Comparison of ENCODE assay signal across 26 cellular contexts in the genomic region with DNA sequence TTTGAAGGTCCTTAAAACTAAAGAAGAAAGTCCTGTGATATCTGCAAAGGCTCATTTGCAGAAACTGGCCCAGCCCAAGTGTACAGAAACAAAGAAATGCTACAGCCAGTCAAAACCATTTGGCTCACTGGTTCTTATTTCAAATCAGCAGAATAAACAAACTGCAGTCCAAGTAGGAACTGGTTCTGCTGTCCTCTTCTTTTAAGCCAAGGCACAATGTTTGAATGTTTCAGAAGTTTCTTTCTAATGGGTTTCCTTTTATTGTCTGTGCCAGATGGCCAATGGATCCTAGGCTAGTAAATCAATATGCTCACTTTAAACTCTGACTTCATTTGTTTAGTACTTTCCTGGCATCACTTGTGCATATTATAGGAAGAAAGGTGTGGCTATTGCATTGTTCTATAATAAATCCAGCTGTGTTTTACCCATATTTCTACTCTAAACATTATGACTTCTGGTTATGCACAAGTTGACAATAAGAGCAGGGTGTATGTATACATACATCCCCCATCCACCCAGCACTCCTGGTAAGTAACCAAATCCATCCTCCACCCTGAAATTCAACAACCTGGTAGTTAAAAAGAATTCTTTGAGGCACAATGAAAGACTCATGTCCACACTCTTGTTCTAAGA.
A peak's percentile ranks its signal among the peaks of the same experiment; 100 is the strongest.
DNase-seq lines count a peak whose midpoint lies in the region; ATAC-seq, FAIRE-seq and TF ChIP-seq lines count a peak whose summit lies in the region.
"Had no signal": no experiment of that assay in that cellular context is flagged by ENCODE, and none has a peak within 500 bp of the region (broad histone marks: within the 10 kb centered on the region; RNA-seq: fewer than 3 reads in every experiment).

No MANE protein-coding gene starts in this region.

- TF ChIP-seq RAD21 in A549 (conservative IDR thresholded peaks at IDR 0.05 in 1 of 2, IDR thresholded peaks at IDR 0.05 in 1 of 2) = no peak

- no peak for ATAC-seq in A549
- ATAC-seq in GM18498 (IDR thresholded peaks at IDR 0.05; ENCODE audit: unreplicated experiment) = no peak

- intact Hi-C loops in endothelial cell of umbilical vein (cut with micrococcal nuclease) = no loop called here

- H3K4me2 ChIP-seq in A549 (no peak overlapping the region), endothelial cell of umbilical vein (ENCODE audit: insufficient read depth, low read length) (no peak overlapping the region)
- H3K4me2 ChIP-seq: BLaER1 treated with 17β-estradiol and CSF1 and Interleukin-3, amounts not matched to agents 10 nM and 100 nM; PC-9 had no signal

- H3K4me3 ChIP-seq in A549 = no peak overlapping the region
- H3K4me3 ChIP-seq in endothelial cell of umbilical vein (replicated peaks in 1 of 3; ENCODE audit: insufficient read depth in 1 of 3, low read depth in 1 of 3, low read length in 3 of 3) = no peak overlapping the region
- H3K4me3 ChIP-seq in rectal smooth muscle tissue (ENCODE audit: low read length) = no peak overlapping the region
- H3K4me3 ChIP-seq: BLaER1 treated with 17β-estradiol and CSF1 and Interleukin-3, amounts not matched to agents 10 nM and 100 nM; GM23248; MG63; PC-9; SK-N-MC had no signal

- no peak overlapping the region for H3K9ac ChIP-seq in endothelial cell of umbilical vein (replicated peaks; ENCODE audit: extremely low read depth, insufficient read depth, low read length)
- no peak overlapping the region for H3K9ac ChIP-seq in rectal smooth muscle tissue (ENCODE audit: low read length)
- H3K9ac ChIP-seq: BLaER1 treated with 17β-estradiol and CSF1 and Interleukin-3, amounts not matched to agents 10 nM and 100 nM; GM23248 had no signal

- TF ChIP-seq POLR2A in A549 (IDR thresholded peaks at IDR 0.05; ENCODE audit: low read length) (no peak), endothelial cell of umbilical vein (IDR thresholded peaks at IDR 0.05; ENCODE audit: low read depth, low read length) (no peak)

- H3K4me1 ChIP-seq in A549 (no peaks in the 10 kb centered on the region; the same call in 2 of the 3 replicates), endothelial cell of umbilical vein (ENCODE audit: control insufficient read depth, extremely low read depth, insufficient read depth, low read length) (no peaks in the 10 kb centered on the region), rectal smooth muscle tissue (ENCODE audit: control insufficient read depth, insufficient read depth, low read length) (peaks cover 10% of the 10 kb centered on the region)
- H3K4me1 ChIP-seq: BLaER1 treated with 17β-estradiol and CSF1 and Interleukin-3, amounts not matched to agents 10 nM and 100 nM; Caco-2 had no signal

- H3K9me1 ChIP-seq in endothelial cell of umbilical vein (replicated peaks; ENCODE audit: control insufficient read depth, extremely low read depth, insufficient read depth, low read length) = no peaks in the 10 kb centered on the region

- H2AFZ ChIP-seq in endothelial cell of umbilical vein (ENCODE audit: low read depth, low read length) = no peak overlapping the region
- H2AFZ ChIP-seq: GM23248, PC-9 had no signal

- H4K20me1 ChIP-seq in endothelial cell of umbilical vein (replicated peaks; ENCODE audit: control insufficient read depth, extremely low read depth, insufficient read depth, low read length) = no peaks in the 10 kb centered on the region
- H4K20me1 ChIP-seq: BLaER1 treated with 17β-estradiol and CSF1 and Interleukin-3, amounts not matched to agents 10 nM and 100 nM had no signal

- FAIRE-seq in A549 (lab: Jason Lieb, UNC) (peak; percentile 43), endothelial cell of umbilical vein (lab: Jason Lieb, UNC) (no peak)
- FAIRE-seq: GM12891 had no signal

- H3K9me3 ChIP-seq in A549 (peaks cover 5% of the 10 kb centered on the region), endothelial cell of umbilical vein (replicated peaks; ENCODE audit: control insufficient read depth, insufficient read depth, low read length) (no peaks in the 10 kb centered on the region)
- H3K9me3 ChIP-seq: Caco-2, MG63 had no signal

- CTCF ChIA-PET in A549 (lab: Yijun Ruan, JAX) (interaction anchor here (0.6 to 1.5 kb wide), 3 partner anchors 18 to 209 kb away, joined by 3 read pairs; no protein-coding TSS in a partner anchor), endothelial cell of umbilical vein (lab: Charles Lee) (no interaction called here)

- TF ChIP-seq EP300 in A549 (IDR thresholded peaks at IDR 0.05) = no peak

- no TSS peak for BruUV-seq in endothelial cell of umbilical vein (replicated peaks; lab: Mats Ljungman, UMichigan)

- no peaks in the 10 kb centered on the region for H3K79me2 ChIP-seq in endothelial cell of umbilical vein (ENCODE audit: control insufficient read depth, insufficient read depth, low read length)

- H3K27me3 ChIP-seq in endothelial cell of umbilical vein (ENCODE audit: control insufficient read depth in 2 of 2, insufficient read depth in 2 of 2, low read length in 2 of 2) (no peaks in the 10 kb centered on the region), rectal smooth muscle tissue (ENCODE audit: control insufficient read depth, insufficient read depth, low read length) (no peaks in the 10 kb centered on the region)
- H3K27me3 ChIP-seq: BLaER1 treated with 17β-estradiol and CSF1 and Interleukin-3, amounts not matched to agents 10 nM and 100 nM; MG63 had no signal

- POLR2A ChIA-PET in A549 (lab: Yijun Ruan, JAX) (no interaction called here), endothelial cell of umbilical vein (lab: Charles Lee) (interaction anchor here (0.6 kb wide), 1 partner anchor 83 kb away, joined by 7 read pairs; no protein-coding TSS in a partner anchor)

- no peak for TF ChIP-seq CTCF in A549 (IDR thresholded peaks at IDR 0.05)
- no peak for TF ChIP-seq CTCF in endothelial cell of umbilical vein (IDR thresholded peaks at IDR 0.05; ENCODE audit: extremely low read depth in 1 of 2, insufficient read depth in 1 of 2, low read depth in 1 of 2, low read length in 2 of 2)

- H3K36me3 ChIP-seq in endothelial cell of umbilical vein (ENCODE audit: control insufficient read depth in 2 of 2, extremely low read depth in 1 of 2, insufficient read depth in 2 of 2, low read length in 2 of 2) = no peaks in the 10 kb centered on the region
- no peaks in the 10 kb centered on the region for H3K36me3 ChIP-seq in rectal smooth muscle tissue (ENCODE audit: control insufficient read depth, insufficient read depth, low read length)
- H3K36me3 ChIP-seq: BLaER1 treated with 17β-estradiol and CSF1 and Interleukin-3, amounts not matched to agents 10 nM and 100 nM; MG63 had no signal

- H3K27ac ChIP-seq in A549 (no peak overlapping the region), endothelial cell of umbilical vein (ENCODE audit: insufficient read depth, low read depth, low read length) (no peak overlapping the region), rectal smooth muscle tissue (ENCODE audit: low read depth, low read length) (peak overlapping the region; percentile 17)
- H3K27ac ChIP-seq: 22Rv1; BLaER1 treated with 17β-estradiol and CSF1 and Interleukin-3, amounts not matched to agents 10 nM and 100 nM; GM23248; PC-9; SK-N-MC had no signal

- DNase-seq in DMS 273 (lab: John Stamatoyannopoulos, UW; ENCODE audit: unreplicated experiment) (peak; percentile 29), DMS 273 treated with DMSO at 0.1 percent for 48 hours (lab: John Stamatoyannopoulos, UW) (no peak), A549 (ENCODE audit: low read depth in 1 of 2, low spot score in 1 of 2) (no peak), endothelial cell of umbilical vein (ENCODE audit: low read depth, low spot score) (peak; percentile 16), NCI-H128 (lab: John Stamatoyannopoulos, UW; ENCODE audit: unreplicated experiment) (no peak)
- DNase-seq in activated CD4-positive, alpha-beta T cell treated with anti-CD3 and anti-CD28 coated beads, Interleukin-2, amount 50 U/mL, for 4 hours = no peak
- DNase-seq: Caco-2; CD4-positive, alpha-beta memory T cell; DMS153; GM23248; H9; Kasumi-1; MG63; NCI-H1417 treated with DMSO at 0.1 percent for 48 hours; NCI-H187; NCI-H345; NCI-H526; PC-9; RPMI8226; SHP77 treated with DMSO at 0.1 percent for 48 hours had no signal

- dilution Hi-C loops in endothelial cell of umbilical vein (cut with MboI; ENCODE audit: extremely low pct_ligation_motif_present, low sequenced_read_pairs) = no loop called here

TF ChIP-seq in A549, 52 proteins besides CTCF, POLR2A, EP300 and RAD21 (continues in another document):
- TF ChIP-seq, protein P1, sequence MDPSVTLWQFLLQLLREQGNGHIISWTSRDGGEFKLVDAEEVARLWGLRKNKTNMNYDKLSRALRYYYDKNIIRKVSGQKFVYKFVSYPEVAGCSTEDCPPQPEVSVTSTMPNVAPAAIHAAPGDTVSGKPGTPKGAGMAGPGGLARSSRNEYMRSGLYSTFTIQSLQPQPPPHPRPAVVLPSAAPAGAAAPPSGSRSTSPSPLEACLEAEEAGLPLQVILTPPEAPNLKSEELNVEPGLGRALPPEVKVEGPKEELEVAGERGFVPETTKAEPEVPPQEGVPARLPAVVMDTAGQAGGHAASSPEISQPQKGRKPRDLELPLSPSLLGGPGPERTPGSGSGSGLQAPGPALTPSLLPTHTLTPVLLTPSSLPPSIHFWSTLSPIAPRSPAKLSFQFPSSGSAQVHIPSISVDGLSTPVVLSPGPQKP (IDR thresholded peaks at IDR 0.05; ENCODE audit: low read depth, low read length) = no peak

TF ChIP-seq in endothelial cell of umbilical vein, 7 proteins besides CTCF, POLR2A, EP300 and RAD21:
- TF ChIP-seq MYC (IDR thresholded peaks at IDR 0.05; ENCODE audit: low read depth, low read length) = no peak
- TF ChIP-seq FOS (IDR thresholded peaks at IDR 0.05; ENCODE audit: borderline replicate concordance, insufficient read depth, low read length) = no peak
- TF ChIP-seq EZH2 (IDR thresholded peaks at IDR 0.05; ENCODE audit: borderline replicate concordance, low read depth, low read length, severe bottlenecking) = no peak
- TF ChIP-seq, protein P2, sequence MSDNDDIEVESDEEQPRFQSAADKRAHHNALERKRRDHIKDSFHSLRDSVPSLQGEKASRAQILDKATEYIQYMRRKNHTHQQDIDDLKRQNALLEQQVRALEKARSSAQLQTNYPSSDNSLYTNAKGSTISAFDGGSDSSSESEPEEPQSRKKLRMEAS (IDR thresholded peaks at IDR 0.05; ENCODE audit: insufficient read depth, insufficient read length) = no peak
- TF ChIP-seq JUN (IDR thresholded peaks at IDR 0.05; ENCODE audit: borderline replicate concordance, insufficient read depth, insufficient read length, low read depth) = no peak
- no peak for TF ChIP-seq GATA2 (IDR thresholded peaks at IDR 0.05; ENCODE audit: insufficient read depth, insufficient read length, low read depth, low read length)
- no peak for TF ChIP-seq POLR2AphosphoS5 (IDR thresholded peaks at IDR 0.05; ENCODE audit: insufficient read depth, low read depth, low read length)

Comparison
In these comparisons a context has a peak if more than half of its experiments do, and no peak if none do; other contexts are left out.
1. DNase-seq: peak in DMS 273 (single experiment) and endothelial cell of umbilical vein (single experiment); none in DMS 273 treated with DMSO at 0.1 percent for 48 hours (single experiment), A549 (0 of 2), activated CD4-positive, alpha-beta T cell treated with anti-CD3 and anti-CD28 coated beads, Interleukin-2, amount 50 U/mL, for 4 hours (0 of 2) and NCI-H128 (single experiment).